ENCODE assay signal across 8 cellular contexts in the genomic region with DNA sequence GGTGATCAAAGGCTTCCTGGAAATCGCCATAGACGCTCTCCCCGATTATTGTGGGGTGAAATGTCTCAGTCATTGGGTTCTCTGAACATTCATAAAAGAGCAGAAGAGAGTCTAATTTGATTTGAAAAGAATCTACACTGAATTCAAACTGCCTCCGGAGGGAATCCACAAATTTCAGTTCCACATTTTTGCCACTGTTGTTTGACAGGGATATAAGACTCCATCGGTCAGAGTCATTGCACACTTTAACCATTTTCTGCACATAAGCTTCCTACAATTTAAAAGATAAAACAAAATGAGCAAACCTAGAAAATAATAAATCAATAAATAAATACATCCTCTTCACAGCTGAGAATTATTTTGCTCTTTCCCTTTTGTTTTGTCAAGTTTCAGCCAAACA. TPM values are rescaled to one million over a fixed set of nuclear protein-coding genes. Genes with fewer than 3 reads are reported as not detected.
DNase-seq lines count a peak whose midpoint lies in the region; ATAC-seq and TF ChIP-seq lines count a peak whose summit lies in the region.

No MANE protein-coding gene starts in this region.

- peak; percentile 40 for DNase-seq in NOMO-1 treated with DMSO at 0.1 percent for 48 hours (lab: John Stamatoyannopoulos, UW; ENCODE audit: unreplicated experiment)
- no peak for DNase-seq in NOMO-1 treated with dmso at 0.1 percent for 144 hours (lab: John Stamatoyannopoulos, UW; ENCODE audit: unreplicated experiment)
- no peak for DNase-seq in astrocyte of the cerebellum (ENCODE audit: low read depth)
- no peak for DNase-seq in memory B cell (ENCODE audit: low spot score in 2 of 2)
- DNase-seq in testis = no peak
- no peak for DNase-seq in SIG-M5 treated with dmso at 0.1 percent for 504 hours (lab: John Stamatoyannopoulos, UW; ENCODE audit: unreplicated experiment)
- DNase-seq in mesendoderm = no peak
- no peak for DNase-seq in NK-92 (lab: John Stamatoyannopoulos, UW; ENCODE audit: unreplicated experiment)

- in situ Hi-C loops in astrocyte of the cerebellum (cut with HindIII; ENCODE audit: low sequenced_read_pairs) = no loop called here

- H2AK5ac ChIP-seq in mesendoderm (ENCODE audit: low read length) = no peak overlapping the region

- H3K4me1 Mint-ChIP-seq in memory B cell = peaks cover 33% of the 10 kb centered on the region

- no peaks in the 10 kb centered on the region for H3K9me3 ChIP-seq in testis

- 26 to 38% methylated on average over 5 of the region's 5 CpGs for WGBS in testis, 2 donors
- WGBS in mesendoderm (ENCODE audit: extremely low coverage, insufficient coverage, low lambda C conversion rate) = no CpG with 5 or more reads among the region's 5 CpGs

- intact Hi-C loops in testis (cut with DNase I; ENCODE audit: low total_unique reads) = no loop called here

- no peaks in the 10 kb centered on the region for H3K79me2 ChIP-seq in mesendoderm (ENCODE audit: control insufficient read depth, insufficient read depth, low read length)

- no peak overlapping the region for H2BK120ac ChIP-seq in mesendoderm (ENCODE audit: low read depth, low read length)

- no peaks in the 10 kb centered on the region for H3K36me3 ChIP-seq in testis (ENCODE audit: low read depth, missing control alignments)
- H3K36me3 ChIP-seq in mesendoderm (ENCODE audit: control insufficient read depth, insufficient read depth, low read length) = no peaks in the 10 kb centered on the region

- H3K4me2 ChIP-seq in mesendoderm (ENCODE audit: low read length) = no peak overlapping the region

- H3K36me3 Mint-ChIP-seq in memory B cell = peaks cover 2% of the 10 kb centered on the region

- no peak overlapping the region for H3K23ac ChIP-seq in mesendoderm (ENCODE audit: low read length)

- ATAC-seq in memory B cell (ENCODE audit: low read depth) = no peak

- H3K4me3 ChIP-seq in astrocyte of the cerebellum (ENCODE audit: low read depth, low read length) (peak overlapping the region; percentile 87), testis (peak overlapping the region; percentile 81 to 92), mesendoderm (ENCODE audit: low read length) (no peak overlapping the region)

- H3K79me1 ChIP-seq in mesendoderm (ENCODE audit: low read length) = no peaks in the 10 kb centered on the region

- no peak for TF ChIP-seq CTCF in astrocyte of the cerebellum (IDR thresholded peaks at IDR 0.05; ENCODE audit: low read depth, low read length, missing control alignments)
- no peak for TF ChIP-seq CTCF in testis (IDR thresholded peaks at IDR 0.05)

- peak overlapping the region; percentile 96 for H3K4me3 Mint-ChIP-seq in memory B cell

- H3K18ac ChIP-seq in mesendoderm (ENCODE audit: low read length) = no peak overlapping the region

- H3K27ac ChIP-seq in testis (peak overlapping the region; percentile 10 to 97), mesendoderm (ENCODE audit: low read depth, low read length) (no peak overlapping the region)

- no peak overlapping the region for H3K9ac ChIP-seq in mesendoderm (ENCODE audit: low read length)

- TF ChIP-seq POLR2A in testis (IDR thresholded peaks at IDR 0.05) = no peak

- no peak overlapping the region for H4K8ac ChIP-seq in mesendoderm (ENCODE audit: low read depth, low read length)

- H2BK15ac ChIP-seq in mesendoderm (replicated peaks; ENCODE audit: low read depth) = no peak overlapping the region

- no peaks in the 10 kb centered on the region for H3K4me1 ChIP-seq in testis
- no peaks in the 10 kb centered on the region for H3K4me1 ChIP-seq in mesendoderm (ENCODE audit: control insufficient read depth, low read depth, low read length)

- H3K4ac ChIP-seq in mesendoderm (ENCODE audit: low read depth, low read length) = no peak overlapping the region

- H2BK5ac ChIP-seq in mesendoderm (ENCODE audit: low read length) = no peak overlapping the region

- H3K9me3 Mint-ChIP-seq in memory B cell = no peaks in the 10 kb centered on the region

- H3K27me3 Mint-ChIP-seq in memory B cell = peaks cover 5% of the 10 kb centered on the region

- peak overlapping the region; percentile 41 for H3K27ac Mint-ChIP-seq in memory B cell

- H3K27me3 ChIP-seq in testis = no peaks in the 10 kb centered on the region
- no peaks in the 10 kb centered on the region for H3K27me3 ChIP-seq in mesendoderm (ENCODE audit: insufficient read depth, low read length, poor library complexity)

- H3K56ac ChIP-seq in mesendoderm (ENCODE audit: low read length) = no peak overlapping the region

- no peak overlapping the region for H4K5ac ChIP-seq in mesendoderm (ENCODE audit: low read length)

RNA-seq across cellular contexts. Expression of gene TENT5A, which starts 2.3 kb away (rescaled TPM):
- total RNA-seq in testis = 1 to 10 TPM; 7.0 to 9.2 TPM
- 9.2 TPM for polyA plus RNA-seq in testis (ENCODE audit: insufficient read depth, low read depth, low replicate concordance)
- 0.69 TPM for polyA plus RNA-seq in mesendoderm (2013, experiment 1 of 2)
- 0.62 TPM for polyA plus RNA-seq in mesendoderm (2013, experiment 2 of 2)
